In genomic region chr20:25273541-25274358, GRCh38 we compare ENCODE assay signal across 15 cellular contexts. TPM values are rescaled to one million over a fixed set of nuclear protein-coding genes. Genes with fewer than 3 reads are reported as not detected.
A peak's percentile ranks its signal among the peaks of the same experiment; 100 is the strongest.
DNase-seq lines count a peak whose midpoint lies in the region; ATAC-seq and TF ChIP-seq lines count a peak whose summit lies in the region.
"Had no signal": no experiment of that assay in that cellular context is flagged by ENCODE, and none has a peak within 500 bp of the region (broad histone marks: within the 10 kb centered on the region; RNA-seq: fewer than 3 reads in every experiment).

No MANE protein-coding gene starts in this region.

- H3K4me3 ChIP-seq in osteoblast (ENCODE audit: insufficient read depth, low read length), result no peak overlapping the region
- H3K4me3 ChIP-seq: colonic mucosa, GM23248, MG63, skin epidermis, vagina had no signal

- no peak overlapping the region for H3K4me2 ChIP-seq in osteoblast (ENCODE audit: insufficient read depth, low read length)

- ATAC-seq in GM21526 (IDR thresholded peaks at IDR 0.05; ENCODE audit: low FRiP score, unreplicated experiment) (no peak), HG03457 (IDR thresholded peaks at IDR 0.05; ENCODE audit: unreplicated experiment) (no peak)
- ATAC-seq: naive thymus-derived CD4-positive, alpha-beta T cell had no signal

- H3K27me3 ChIP-seq in osteoblast (ENCODE audit: insufficient read depth, low read length), result no peaks in the 10 kb centered on the region
- H3K27me3 ChIP-seq: colonic mucosa, MG63, vagina had no signal

- H3K79me2 ChIP-seq in osteoblast (ENCODE audit: insufficient read depth, low read length), result peaks cover 30% of the 10 kb centered on the region

- H2AFZ ChIP-seq in osteoblast (ENCODE audit: low read length), result no peak overlapping the region
- H2AFZ ChIP-seq: GM23248 had no signal

- DNase-seq in stimulated activated CD4-positive, alpha-beta T cell treated with anti-CD3 and anti-CD28 coated beads, Interleukin-15, amount 100 ng/mL, for 24 hours, result peak; percentile 0
- no peak for DNase-seq in stimulated activated CD4-positive, alpha-beta T cell treated with anti-CD3 and anti-CD28 coated beads, Interleukin-4, amount 100 ng/mL, for 1 hour
- DNase-seq in head of caudate nucleus (peak in 34 of 42 donors; percentile 11 to 78 (median 46)), osteoblast (ENCODE audit: insufficient read length, low spot score, missing footprints) (peak; percentile 71), COLO668 (lab: John Stamatoyannopoulos, UW; ENCODE audit: unreplicated experiment) (no peak), T-helper 2 cell (no peak)
- DNase-seq: activated CD4-positive, alpha-beta T cell treated with anti-CD3 and anti-CD28 coated beads, Interleukin-2, amount 50 U/mL, for 4 hours; colonic mucosa; GM23248; MG63; naive thymus-derived CD4-positive, alpha-beta T cell had no signal

- H3K9me3 ChIP-seq in osteoblast (ENCODE audit: low read depth, low read length), result no peaks in the 10 kb centered on the region
- H3K9me3 ChIP-seq: colonic mucosa, MG63, vagina had no signal

- H3K4me1 ChIP-seq in osteoblast (ENCODE audit: insufficient read depth, low read length), result no peaks in the 10 kb centered on the region
- H3K4me1 ChIP-seq: colonic mucosa had no signal

- H3K27ac ChIP-seq in osteoblast (ENCODE audit: low read depth, low read length), result no peak overlapping the region
- H3K27ac ChIP-seq: colonic mucosa, GM23248, vagina had no signal

- H4K20me1 ChIP-seq in osteoblast (ENCODE audit: insufficient read depth, low read length), result peaks cover 16% of the 10 kb centered on the region

- intact Hi-C loops in head of caudate nucleus (cut with DNase I), result no loop called here

- peaks cover 87% of the 10 kb centered on the region for H3K36me3 ChIP-seq in osteoblast (ENCODE audit: insufficient read depth, low read length)

- TF ChIP-seq CTCF in osteoblast (IDR thresholded peaks at IDR 0.05; ENCODE audit: extremely low read depth, low read depth, low read length), result no peak

RNA-seq across cellular contexts. Expression of gene PYGB, which starts 25.9 kb away (rescaled TPM):
- total RNA-seq in osteoblast, result 191 and 194 TPM in 2 replicates

Comparison
In these comparisons a context has a peak if more than half of its experiments do, and no peak if none do; other contexts are left out.
1. DNase-seq: peak in stimulated activated CD4-positive, alpha-beta T cell treated with anti-CD3 and anti-CD28 coated beads, Interleukin-15, amount 100 ng/mL, for 24 hours (single experiment), head of caudate nucleus (34 of 42) and osteoblast (single experiment); none in stimulated activated CD4-positive, alpha-beta T cell treated with anti-CD3 and anti-CD28 coated beads, Interleukin-4, amount 100 ng/mL, for 1 hour (single experiment), COLO668 (single experiment) and T-helper 2 cell (0 of 5).